Comparison of ENCODE assay signal across 8 cellular contexts in genomic region chr17:8221663-8222379, GRCh38. TPM values are rescaled to one million over a fixed set of nuclear protein-coding genes. Genes with fewer than 3 reads are reported as not detected.
DNase-seq lines count a peak whose midpoint lies in the region; ATAC-seq and TF ChIP-seq lines count a peak whose summit lies in the region.

No MANE protein-coding gene starts in this region.

- peak overlapping the region; percentile 53; the same call in 1 of the 2 replicates for H3K9ac ChIP-seq in KMS-11
- H3K9ac ChIP-seq in stomach smooth muscle (ENCODE audit: low read length in 2 of 2) = peak overlapping the region; percentile 92 to 94

- DNase-seq in DMS53 treated with DMSO at 0.1 percent for 48 hours (lab: John Stamatoyannopoulos, UW; ENCODE audit: unreplicated experiment) (peak; percentile 99), SHP77 treated with DMSO at 0.1 percent for 48 hours (lab: John Stamatoyannopoulos, UW) (peak; percentile 83), activated gamma-delta T cell (lab: John Stamatoyannopoulos, UW) (peak; percentile 36), fibroblast of villous mesenchyme (ENCODE audit: low read depth) (peak; percentile 91)

- no peak overlapping the region for H3K4me3 ChIP-seq in KMS-11 (IDR thresholded peaks at IDR 0.05; ENCODE audit: insufficient read depth, low read depth, low read length)
- H3K4me3 ChIP-seq in fibroblast of villous mesenchyme (ENCODE audit: low read depth, low read length) = peak overlapping the region; percentile 90
- H3K4me3 ChIP-seq in neuron (ENCODE audit: low read length) = peak overlapping the region; percentile 73
- peak overlapping the region; percentile 91 to 98 for H3K4me3 ChIP-seq in stomach smooth muscle (ENCODE audit: low read length in 2 of 2)

- no peaks in the 10 kb centered on the region for H3K4me1 ChIP-seq in KMS-11 (ENCODE audit: low read depth, poor library complexity, severe bottlenecking)
- H3K4me1 ChIP-seq in neuron (ENCODE audit: insufficient read depth, low read length) = peaks cover 13% of the 10 kb centered on the region
- peaks cover 31% of the 10 kb centered on the region for H3K4me1 ChIP-seq in stomach smooth muscle (ENCODE audit: control insufficient read depth, insufficient read depth, low read length)

- no peaks in the 10 kb centered on the region for H3K36me3 ChIP-seq in KMS-11 (ENCODE audit: insufficient read depth)
- H3K36me3 ChIP-seq in neuron (ENCODE audit: insufficient read depth, low read length) = no peaks in the 10 kb centered on the region
- H3K36me3 ChIP-seq in stomach smooth muscle (ENCODE audit: control insufficient read depth in 2 of 2, insufficient read depth in 2 of 2, low read length in 2 of 2) = no peaks in the 10 kb centered on the region

- H3K9me3 ChIP-seq in neuron (ENCODE audit: low read length) (no peaks in the 10 kb centered on the region), stomach smooth muscle (ENCODE audit: control insufficient read depth in 2 of 2, low read length in 2 of 2) (no peaks in the 10 kb centered on the region)

- H3K79me2 ChIP-seq in KMS-11 (ENCODE audit: insufficient read depth, low read depth) = no peaks in the 10 kb centered on the region

- no peaks in the 10 kb centered on the region for H3K27me3 ChIP-seq in KMS-11 (ENCODE audit: insufficient read depth, low read depth)
- H3K27me3 ChIP-seq in neuron (ENCODE audit: insufficient read depth, low read length) = no peaks in the 10 kb centered on the region
- H3K27me3 ChIP-seq in stomach smooth muscle (ENCODE audit: control insufficient read depth in 1 of 2, insufficient read depth in 2 of 2, low read length in 2 of 2) = no peaks in the 10 kb centered on the region

- ATAC-seq in GM21723 (IDR thresholded peaks at IDR 0.05; ENCODE audit: unreplicated experiment) = peak; percentile 45

- no peak for TF ChIP-seq CTCF in KMS-11 (conservative IDR thresholded peaks at IDR 0.05; ENCODE audit: low read depth, low read length)
- no peak for TF ChIP-seq CTCF in fibroblast of villous mesenchyme (IDR thresholded peaks at IDR 0.05; ENCODE audit: insufficient read depth, low read depth, low read length)

- H2AFZ ChIP-seq in KMS-11 (ENCODE audit: low read depth) = no peak overlapping the region; the same call in 1 of the 2 replicates
- H2AFZ ChIP-seq in neuron (ENCODE audit: low read depth, low read length) = peak overlapping the region; percentile 77

- H3K27ac ChIP-seq in KMS-11 (peak overlapping the region; percentile 74), stomach smooth muscle (ENCODE audit: low read length) (peak overlapping the region; percentile 99)

- H4K20me1 ChIP-seq in KMS-11 (ENCODE audit: insufficient read depth) = no peaks in the 10 kb centered on the region

- H3K4me2 ChIP-seq in KMS-11 = peak overlapping the region; percentile 21; the same call in 1 of the 2 replicates

RNA-seq across cellular contexts. Expression of gene AURKB, which starts 11.4 kb away (rescaled TPM):
- 12.9 and 19.0 TPM in 2 replicates for total RNA-seq in fibroblast of villous mesenchyme

RNA-seq across cellular contexts. Expression of gene CTC1, which starts 26.0 kb away (rescaled TPM):
- total RNA-seq in fibroblast of villous mesenchyme = 6.0 and 10.3 TPM in 2 replicates

RNA-seq across cellular contexts. Expression of gene PFAS, which starts 27.3 kb away (rescaled TPM):
- total RNA-seq in fibroblast of villous mesenchyme = 38.0 and 41.9 TPM in 2 replicates

RNA-seq across cellular contexts. Expression of gene BORCS6, which starts 31.8 kb away (rescaled TPM):
- 6.0 and 8.4 TPM in 2 replicates for total RNA-seq in fibroblast of villous mesenchyme

RNA-seq across cellular contexts. Expression of gene TMEM107, which starts 45.6 kb away (rescaled TPM):
- total RNA-seq in fibroblast of villous mesenchyme = 15.5 and 23.7 TPM in 2 replicates

Comparison
In these comparisons a context has a peak if more than half of its experiments do, and no peak if none do; other contexts are left out.
1. DNase-seq: peak in every context shown above with its lines; median percentile 99 in DMS53 treated with DMSO at 0.1 percent for 48 hours; 91 in fibroblast of villous mesenchyme; 83 in SHP77 treated with DMSO at 0.1 percent for 48 hours; 36 in activated gamma-delta T cell.